1 cellular context compared by ENCODE assay signal in the genomic region with DNA sequence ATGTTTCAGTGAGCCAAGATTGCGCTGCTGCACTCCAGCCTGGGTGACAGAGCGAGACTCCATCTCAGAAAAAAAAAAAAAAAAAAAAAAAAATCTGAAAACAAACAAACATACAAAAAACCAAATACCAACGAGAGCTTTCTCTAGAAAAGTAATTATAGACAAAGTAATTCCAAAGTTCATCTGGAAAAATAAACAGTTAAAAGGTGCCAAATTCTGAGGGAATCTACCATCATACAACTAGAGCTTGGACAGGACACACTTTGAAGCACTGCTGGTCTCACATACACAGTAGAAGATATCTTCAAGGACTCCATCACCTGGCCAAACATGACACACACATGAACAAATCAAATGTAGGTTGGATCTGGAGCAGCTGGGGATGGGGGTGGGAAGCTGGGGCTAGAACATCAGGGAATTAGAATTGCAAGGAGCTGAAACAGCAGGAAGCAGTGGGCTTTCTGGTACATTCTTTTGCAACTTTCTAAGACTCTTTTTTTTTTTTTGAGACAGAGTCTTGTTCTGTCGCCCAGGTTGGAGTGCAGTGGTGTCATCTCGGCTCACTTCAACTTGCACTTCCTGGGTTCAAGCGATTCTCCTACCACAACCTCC.
TF ChIP-seq lines count a peak whose summit lies in the region.

No MANE protein-coding gene starts in this region.

TF ChIP-seq in HepG2, 621 proteins besides CTCF, POLR2A, EP300 and RAD21 (continued from another document):
- TF ChIP-seq ZNF430 (CRISPR knock-in tag; IDR thresholded peaks at IDR 0.05) (no peak), ZBTB44 (CRISPR knock-in tag; IDR thresholded peaks at IDR 0.05) (no peak), STAT6 (CRISPR knock-in tag; IDR thresholded peaks at IDR 0.05; ENCODE audit: borderline replicate concordance) (no peak), ATF2 (CRISPR knock-in tag; IDR thresholded peaks at IDR 0.05) (no peak), FLYWCH1 (CRISPR knock-in tag; IDR thresholded peaks at IDR 0.05) (no peak), TBX3 (IDR thresholded peaks at IDR 0.05; ENCODE audit: borderline replicate concordance) (peak; percentile 70; the same call in 1 of the 2 replicates)
